9 cellular contexts compared by ENCODE assay signal in the genomic region with DNA sequence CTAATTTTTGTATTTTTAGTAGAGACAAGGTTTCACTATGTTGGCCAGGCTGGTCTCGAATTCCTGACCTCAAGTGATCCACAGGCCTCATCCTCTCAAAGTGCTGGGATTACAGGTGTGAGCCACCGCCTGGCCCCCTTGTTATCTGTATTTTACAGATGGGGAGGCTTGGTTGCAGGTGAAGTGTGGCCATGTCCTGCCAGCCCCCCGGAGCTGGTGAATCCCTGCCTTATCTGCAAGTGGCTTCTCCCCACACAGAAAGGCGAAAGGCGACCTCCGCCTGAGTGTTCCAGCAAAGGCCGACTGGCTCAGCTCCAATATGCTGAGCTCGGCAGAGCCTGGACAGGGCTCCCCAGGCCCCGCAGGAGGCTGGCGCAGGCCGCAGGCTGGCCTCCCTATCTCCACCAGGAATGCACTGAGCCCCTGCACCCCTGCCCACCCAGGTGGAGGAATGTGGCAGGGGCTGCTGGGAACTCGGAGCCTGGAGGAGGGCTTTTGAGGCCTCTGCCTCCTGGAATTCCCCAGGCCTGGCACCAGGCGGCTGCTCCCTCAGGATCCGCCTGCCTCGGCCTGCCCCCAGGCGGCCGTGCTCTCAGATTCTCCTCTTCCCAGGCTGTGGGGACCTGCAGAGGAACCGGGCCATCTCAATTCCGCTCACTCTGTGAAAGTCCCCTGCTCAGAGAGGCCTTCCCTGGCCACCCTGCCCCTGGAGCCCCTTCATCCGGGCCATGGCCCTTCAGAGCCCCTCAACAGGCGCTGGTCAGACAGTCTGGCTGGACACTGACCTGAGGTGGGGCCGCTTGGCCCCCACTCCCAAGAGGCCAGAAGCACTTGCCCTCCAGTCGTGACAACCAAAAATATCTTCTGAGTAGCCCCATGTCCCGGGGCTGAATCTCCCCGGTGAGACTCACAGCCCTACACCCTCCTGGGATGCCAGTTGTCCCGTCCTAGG. TPM values are rescaled to one million over a fixed set of nuclear protein-coding genes. Genes with fewer than 3 reads are reported as not detected.
A peak's percentile ranks its signal among the peaks of the same experiment; 100 is the strongest.
DNase-seq lines count a peak whose midpoint lies in the region; ATAC-seq and TF ChIP-seq lines count a peak whose summit lies in the region.
"Had no signal": no experiment of that assay in that cellular context is flagged by ENCODE, and none has a peak within 500 bp of the region (broad histone marks: within the 10 kb centered on the region; RNA-seq: fewer than 3 reads in every experiment).

No MANE protein-coding gene starts in this region.

- H3K27me3 ChIP-seq in ascending aorta (no peaks in the 10 kb centered on the region), left ventricle myocardium inferior (ENCODE audit: low read depth) (no peaks in the 10 kb centered on the region), rectal smooth muscle tissue (ENCODE audit: control insufficient read depth, insufficient read depth, low read length) (peaks cover 2% of the 10 kb centered on the region), MM.1S (replicated peaks; ENCODE audit: insufficient read depth, low read length) (no peaks in the 10 kb centered on the region)

- intact Hi-C loops in ascending aorta (cut with DNase I) (loop anchor here (1.0 to 10.0 kb wide), 2 partner anchors 24 to 232 kb away; partner anchors contain the start of genes PSMA7 and SS18L1), left ventricle myocardium inferior (cut with micrococcal nuclease) (no loop called here)

- no peaks in the 10 kb centered on the region for H4K20me1 ChIP-seq in MM.1S (ENCODE audit: insufficient read depth, low read length)

- H3K4me1 ChIP-seq in ascending aorta (peaks cover 16 to 48% of the 10 kb centered on the region in 2 donors), left ventricle myocardium inferior (peaks cover 60% of the 10 kb centered on the region), rectal smooth muscle tissue (ENCODE audit: control insufficient read depth, insufficient read depth, low read length) (peaks cover 53% of the 10 kb centered on the region), MM.1S (ENCODE audit: low read length) (no peaks in the 10 kb centered on the region)

- H3K9ac ChIP-seq in rectal smooth muscle tissue (ENCODE audit: low read length) (no peak overlapping the region), MM.1S (ENCODE audit: low read length) (no peak overlapping the region)

- H3K4me2 ChIP-seq in MM.1S (ENCODE audit: low read depth, low read length): no peak overlapping the region

- no peaks in the 10 kb centered on the region for H3K79me2 ChIP-seq in MM.1S (ENCODE audit: low read length)

- H3K9me3 ChIP-seq in ascending aorta (no peaks in the 10 kb centered on the region), left ventricle myocardium inferior (replicated peaks) (no peaks in the 10 kb centered on the region), MM.1S (replicated peaks; ENCODE audit: insufficient read depth, low read length) (no peaks in the 10 kb centered on the region)

- ATAC-seq in GM18520 (IDR thresholded peaks at IDR 0.05; ENCODE audit: unreplicated experiment) (no peak), HG03039 (IDR thresholded peaks at IDR 0.05; ENCODE audit: unreplicated experiment) (no peak)

- H3K4me3 ChIP-seq in ascending aorta (no peak overlapping the region), left ventricle myocardium inferior (no peak overlapping the region), rectal smooth muscle tissue (ENCODE audit: low read length) (no peak overlapping the region), MM.1S (ENCODE audit: low read length) (no peak overlapping the region)

- H3F3A ChIP-seq in MM.1S (ENCODE audit: insufficient read depth, low read length): no peaks in the 10 kb centered on the region

- peak; percentile 65 to 84 (median 71) for TF ChIP-seq CTCF in ascending aorta (IDR thresholded peaks at IDR 0.05)
- peak; percentile 68 for TF ChIP-seq CTCF in left ventricle myocardium inferior (IDR thresholded peaks at IDR 0.05; ENCODE audit: borderline replicate concordance)
- no peak for TF ChIP-seq CTCF in MM.1S (IDR thresholded peaks at IDR 0.05; ENCODE audit: low read length)

- no peaks in the 10 kb centered on the region for H3K9me2 ChIP-seq in MM.1S (replicated peaks; ENCODE audit: insufficient read depth, low read length)

- H3K36me3 ChIP-seq in ascending aorta (no peaks in the 10 kb centered on the region), left ventricle myocardium inferior (no peaks in the 10 kb centered on the region), rectal smooth muscle tissue (ENCODE audit: control insufficient read depth, insufficient read depth, low read length) (no peaks in the 10 kb centered on the region), MM.1S (replicated peaks; ENCODE audit: insufficient read depth, low read length) (no peaks in the 10 kb centered on the region)

- H3K27ac ChIP-seq in ascending aorta: peak overlapping the region; percentile 46 to 71
- peak overlapping the region; percentile 86 for H3K27ac ChIP-seq in left ventricle myocardium inferior (replicated peaks)
- peak overlapping the region; percentile 96 for H3K27ac ChIP-seq in rectal smooth muscle tissue (ENCODE audit: low read depth, low read length)
- no peak overlapping the region for H3K27ac ChIP-seq in MM.1S (ENCODE audit: low read length)

- no peak overlapping the region for H2AFZ ChIP-seq in MM.1S (ENCODE audit: low read length)

- DNase-seq in ELF-1 (ENCODE audit: low read depth, low spot score) (peak; percentile 98), ascending aorta (ENCODE audit: low spot score in 2 of 2) (no peak), left ventricle myocardium inferior (no peak), MM.1S (no peak), RPMI8226 (no peak)
- DNase-seq: activated B cell treated with CpG ODN at 0.5 μM for 24 hours had no signal

RNA-seq across cellular contexts. Expression of gene LAMA5, which starts 9.3 kb away (rescaled TPM):
- total RNA-seq in ascending aorta (469 TPM), left ventricle myocardium inferior (70.9 TPM)

RNA-seq across cellular contexts. Expression of gene RPS21, which starts 10.5 kb away (rescaled TPM):
- total RNA-seq in ascending aorta: 1,828 TPM
- total RNA-seq in left ventricle myocardium inferior: 661 TPM

RNA-seq across cellular contexts. Expression of gene CABLES2, which starts 30.7 kb away (rescaled TPM):
- total RNA-seq in ascending aorta (0.43 TPM), left ventricle myocardium inferior (12.0 TPM)

RNA-seq across cellular contexts. Expression of gene RBBP8NL, which starts 51.0 kb away (rescaled TPM):
- not detected for total RNA-seq in ascending aorta
- not detected for total RNA-seq in left ventricle myocardium inferior
- total RNA-seq: activated B cell treated with CpG ODN at 0.5 μM for 24 hours had no signal
